ENCODE assay signal across 1 cellular context in genomic region chr6:105215506-105215905, GRCh38.
TF ChIP-seq lines count a peak whose summit lies in the region.

No MANE protein-coding gene starts in this region.

TF ChIP-seq in HEK293, 187 proteins besides CTCF, POLR2A, EP300 and RAD21 (continued from another document):
- peak; percentile 31; the same call in 1 of the 2 replicates for TF ChIP-seq PRDM4 (tag by site-specific recombination; IDR thresholded peaks at IDR 0.05)
- TF ChIP-seq PATZ1 (tag by site-specific recombination; IDR thresholded peaks at IDR 0.05), result no peak
- TF ChIP-seq ZNF24 (tag by site-specific recombination; IDR thresholded peaks at IDR 0.05), result no peak
- TF ChIP-seq ZNF843 (tag by site-specific recombination; IDR thresholded peaks at IDR 0.05), result peak; percentile 50; the same call in 1 of the 2 replicates
- TF ChIP-seq TRIM28 (IDR thresholded peaks at IDR 0.05; ENCODE audit: borderline replicate concordance, low read length), result no peak; the same call in 1 of the 2 replicates
- no peak for TF ChIP-seq ZNF624 (tag by site-specific recombination; IDR thresholded peaks at IDR 0.05)
- TF ChIP-seq TSHZ1 (tag by site-specific recombination; IDR thresholded peaks at IDR 0.05; ENCODE audit: borderline replicate concordance), result no peak
- 0 out of 2 replicates have a peak, but pooled peaks have one; percentile 51 for TF ChIP-seq MZF1 (tag by site-specific recombination; IDR thresholded peaks at IDR 0.05; ENCODE audit: borderline replicate concordance)
- peak; percentile 44; the same call in 1 of the 2 replicates for TF ChIP-seq EGR2 (tag by site-specific recombination; IDR thresholded peaks at IDR 0.05; ENCODE audit: low read depth)
- no peak for TF ChIP-seq ZNF585B (tag by site-specific recombination; IDR thresholded peaks at IDR 0.05)
- TF ChIP-seq ZNF112 (tag by site-specific recombination; IDR thresholded peaks at IDR 0.05), result no peak
- peak; percentile 57; the same call in 1 of the 2 replicates for TF ChIP-seq OSR2 (tag by site-specific recombination; IDR thresholded peaks at IDR 0.05)
- peak; percentile 76 for TF ChIP-seq ZFHX2 (tag by site-specific recombination; conservative IDR thresholded peaks at IDR 0.05)
- TF ChIP-seq ZNF335 (tag by site-specific recombination; conservative IDR thresholded peaks at IDR 0.05), result peak; percentile 36; the same call in 1 of the 2 replicates
- TF ChIP-seq ZNF621 (tag by site-specific recombination; IDR thresholded peaks at IDR 0.05), result no peak
- TF ChIP-seq ZNF785 (tag by site-specific recombination; IDR thresholded peaks at IDR 0.05), result no peak
- TF ChIP-seq ZNF558 (tag by site-specific recombination; IDR thresholded peaks at IDR 0.05), result no peak
- no peak for TF ChIP-seq ZNF292 (tag by site-specific recombination; IDR thresholded peaks at IDR 0.05; ENCODE audit: borderline replicate concordance, low read depth)
- TF ChIP-seq ZNF350 (tag by site-specific recombination; IDR thresholded peaks at IDR 0.05), result no peak
- TF ChIP-seq OVOL3 (tag by site-specific recombination; IDR thresholded peaks at IDR 0.05), result 0 out of 2 replicates have a peak, but pooled peaks have one; percentile 22
- TF ChIP-seq ZNF324 (tag by site-specific recombination; IDR thresholded peaks at IDR 0.05), result no peak
- no peak for TF ChIP-seq ZNF837 (tag by site-specific recombination; IDR thresholded peaks at IDR 0.05)
- no peak for TF ChIP-seq RBAK (tag by site-specific recombination; IDR thresholded peaks at IDR 0.05)
- TF ChIP-seq PRDM6 (tag by site-specific recombination; IDR thresholded peaks at IDR 0.05), result peak; percentile 80
- no peak for TF ChIP-seq HOXA7 (CRISPR knock-in tag; IDR thresholded peaks at IDR 0.05; ENCODE audit: borderline replicate concordance)
- TF ChIP-seq ZBTB20 (tag by site-specific recombination; IDR thresholded peaks at IDR 0.05), result no peak
- no peak for TF ChIP-seq ZNF830 (tag by site-specific recombination; IDR thresholded peaks at IDR 0.05; ENCODE audit: low read depth)
- TF ChIP-seq ZNF580 (tag by site-specific recombination; IDR thresholded peaks at IDR 0.05), result no peak
- TF ChIP-seq INSM2 (tag by site-specific recombination; IDR thresholded peaks at IDR 0.05), result no peak
- TF ChIP-seq ZBTB6 (tag by site-specific recombination; IDR thresholded peaks at IDR 0.05), result no peak
- TF ChIP-seq ZNF610 (tag by site-specific recombination; IDR thresholded peaks at IDR 0.05; ENCODE audit: borderline replicate concordance), result 0 out of 2 replicates have a peak, but pooled peaks have one; percentile 23
- no peak for TF ChIP-seq ZNF148 (tag by site-specific recombination; IDR thresholded peaks at IDR 0.05; ENCODE audit: borderline replicate concordance)
- no peak for TF ChIP-seq ZNF645 (tag by site-specific recombination; IDR thresholded peaks at IDR 0.05)
